1 cellular context compared by ENCODE assay signal in the genomic region with DNA sequence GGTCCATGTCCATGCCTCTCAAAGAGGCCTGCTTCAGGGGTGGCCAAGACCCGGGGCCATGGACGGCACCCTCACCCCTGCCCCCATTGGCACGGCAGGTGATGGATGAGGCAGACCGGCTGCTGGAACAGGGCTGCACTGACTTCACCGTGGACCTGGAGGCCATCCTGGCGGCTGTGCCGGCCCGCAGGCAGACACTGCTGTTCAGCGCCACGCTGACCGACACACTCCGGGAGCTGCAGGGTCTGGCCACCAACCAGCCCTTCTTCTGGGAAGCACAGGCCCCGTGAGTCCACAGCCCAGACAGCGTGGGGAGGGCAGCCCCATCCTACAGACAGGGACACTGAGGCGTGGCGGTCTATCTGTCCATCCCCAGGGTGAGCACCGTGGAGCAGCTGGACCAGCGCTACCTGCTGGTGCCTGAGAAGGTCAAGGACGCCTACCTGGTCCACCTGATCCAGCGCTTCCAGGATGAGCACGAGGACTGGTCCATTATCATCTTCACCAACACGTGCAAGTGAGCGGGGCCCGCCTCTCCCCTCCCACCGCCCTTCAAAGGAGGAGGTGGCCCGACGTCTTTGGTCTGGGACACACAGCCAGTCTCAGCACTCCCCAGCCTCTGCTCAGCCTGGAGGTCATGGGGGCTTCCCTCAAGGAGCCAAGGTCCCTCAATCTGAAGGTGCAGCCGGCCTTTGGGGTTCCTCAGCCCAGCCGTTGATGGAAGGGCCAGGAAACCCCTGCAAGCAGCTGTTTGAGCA.
A peak's percentile ranks its signal among the peaks of the same experiment; 100 is the strongest.
TF ChIP-seq lines count a peak whose summit lies in the region.

No MANE protein-coding gene starts in this region.

TF ChIP-seq in K562, 482 proteins besides CTCF, POLR2A, EP300 and RAD21:
- TF ChIP-seq ZKSCAN1 (IDR thresholded peaks at IDR 0.05; ENCODE audit: low read depth, low read length) (no peak), NELFE (IDR thresholded peaks at IDR 0.05; ENCODE audit: insufficient read depth, insufficient read length) (no peak), POLR2G (IDR thresholded peaks at IDR 0.05; ENCODE audit: low read depth, low read length) (peak; percentile 47), RBFOX2 (IDR thresholded peaks at IDR 0.05; ENCODE audit: low read depth, low read length) (peak; percentile 48)
- TF ChIP-seq, protein P1, sequence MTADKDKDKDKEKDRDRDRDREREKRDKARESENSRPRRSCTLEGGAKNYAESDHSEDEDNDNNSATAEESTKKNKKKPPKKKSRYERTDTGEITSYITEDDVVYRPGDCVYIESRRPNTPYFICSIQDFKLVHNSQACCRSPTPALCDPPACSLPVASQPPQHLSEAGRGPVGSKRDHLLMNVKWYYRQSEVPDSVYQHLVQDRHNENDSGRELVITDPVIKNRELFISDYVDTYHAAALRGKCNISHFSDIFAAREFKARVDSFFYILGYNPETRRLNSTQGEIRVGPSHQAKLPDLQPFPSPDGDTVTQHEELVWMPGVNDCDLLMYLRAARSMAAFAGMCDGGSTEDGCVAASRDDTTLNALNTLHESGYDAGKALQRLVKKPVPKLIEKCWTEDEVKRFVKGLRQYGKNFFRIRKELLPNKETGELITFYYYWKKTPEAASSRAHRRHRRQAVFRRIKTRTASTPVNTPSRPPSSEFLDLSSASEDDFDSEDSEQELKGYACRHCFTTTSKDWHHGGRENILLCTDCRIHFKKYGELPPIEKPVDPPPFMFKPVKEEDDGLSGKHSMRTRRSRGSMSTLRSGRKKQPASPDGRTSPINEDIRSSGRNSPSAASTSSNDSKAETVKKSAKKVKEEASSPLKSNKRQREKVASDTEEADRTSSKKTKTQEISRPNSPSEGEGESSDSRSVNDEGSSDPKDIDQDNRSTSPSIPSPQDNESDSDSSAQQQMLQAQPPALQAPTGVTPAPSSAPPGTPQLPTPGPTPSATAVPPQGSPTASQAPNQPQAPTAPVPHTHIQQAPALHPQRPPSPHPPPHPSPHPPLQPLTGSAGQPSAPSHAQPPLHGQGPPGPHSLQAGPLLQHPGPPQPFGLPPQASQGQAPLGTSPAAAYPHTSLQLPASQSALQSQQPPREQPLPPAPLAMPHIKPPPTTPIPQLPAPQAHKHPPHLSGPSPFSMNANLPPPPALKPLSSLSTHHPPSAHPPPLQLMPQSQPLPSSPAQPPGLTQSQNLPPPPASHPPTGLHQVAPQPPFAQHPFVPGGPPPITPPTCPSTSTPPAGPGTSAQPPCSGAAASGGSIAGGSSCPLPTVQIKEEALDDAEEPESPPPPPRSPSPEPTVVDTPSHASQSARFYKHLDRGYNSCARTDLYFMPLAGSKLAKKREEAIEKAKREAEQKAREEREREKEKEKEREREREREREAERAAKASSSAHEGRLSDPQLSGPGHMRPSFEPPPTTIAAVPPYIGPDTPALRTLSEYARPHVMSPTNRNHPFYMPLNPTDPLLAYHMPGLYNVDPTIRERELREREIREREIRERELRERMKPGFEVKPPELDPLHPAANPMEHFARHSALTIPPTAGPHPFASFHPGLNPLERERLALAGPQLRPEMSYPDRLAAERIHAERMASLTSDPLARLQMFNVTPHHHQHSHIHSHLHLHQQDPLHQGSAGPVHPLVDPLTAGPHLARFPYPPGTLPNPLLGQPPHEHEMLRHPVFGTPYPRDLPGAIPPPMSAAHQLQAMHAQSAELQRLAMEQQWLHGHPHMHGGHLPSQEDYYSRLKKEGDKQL (CRISPR knock-in tag; IDR thresholded peaks at IDR 0.05; ENCODE audit: borderline replicate concordance) = no peak
